2 cellular contexts compared by ENCODE assay signal in genomic region chr21:33969600-33969999, GRCh38.
TF ChIP-seq lines count a peak whose summit lies in the region.

No MANE protein-coding gene starts in this region.

TF ChIP-seq in SK-N-SH, 30 proteins besides CTCF, POLR2A, EP300 and RAD21 (continued from another document):
- no peak for TF ChIP-seq USF1 (IDR thresholded peaks at IDR 0.05; ENCODE audit: borderline replicate concordance, low read depth)

TF ChIP-seq in SK-N-SH treated with all-trans-retinoic acid at 6 μM for 48 hours, 23 proteins besides CTCF, POLR2A, EP300 and RAD21 (continued from another document):
- TF ChIP-seq ZFP30 (CRISPR knock-in tag; IDR thresholded peaks at IDR 0.05) (no peak), ISL1 (CRISPR knock-in tag; IDR thresholded peaks at IDR 0.05) (no peak), ARNTL (CRISPR knock-in tag; IDR thresholded peaks at IDR 0.05; ENCODE audit: borderline replicate concordance, low read depth) (no peak), PATZ1 (CRISPR knock-in tag; IDR thresholded peaks at IDR 0.05; ENCODE audit: borderline replicate concordance) (no peak), ZNF70 (CRISPR knock-in tag; IDR thresholded peaks at IDR 0.05) (no peak), OSR1 (CRISPR knock-in tag; IDR thresholded peaks at IDR 0.05) (no peak), RARB (CRISPR knock-in tag; IDR thresholded peaks at IDR 0.05) (no peak), GLIS3 (CRISPR knock-in tag; IDR thresholded peaks at IDR 0.05) (no peak)
